In the genomic region with DNA sequence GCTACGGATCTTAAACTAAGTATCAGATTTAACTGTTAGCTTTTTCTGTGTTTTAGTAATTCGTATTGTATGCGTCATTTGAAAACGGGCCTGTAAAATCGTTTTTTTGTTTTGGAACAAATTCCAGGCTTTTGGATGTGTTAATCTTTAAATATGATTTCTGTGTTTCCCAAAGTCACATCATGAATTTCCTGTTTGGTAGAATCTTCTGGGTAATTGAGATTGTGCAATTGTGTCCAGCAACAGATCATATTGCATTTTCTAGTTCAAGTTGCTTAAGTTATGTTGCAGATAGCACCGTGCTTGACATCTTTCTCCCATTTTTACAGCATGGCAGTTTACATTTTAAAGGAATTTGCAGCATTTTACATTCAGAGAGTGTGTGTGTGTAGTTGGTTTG, we compare ENCODE assay signal across 1 cellular context.
TF ChIP-seq lines count a peak whose summit lies in the region.

No MANE protein-coding gene starts in this region.

TF ChIP-seq in H1, 55 proteins besides CTCF, POLR2A, EP300 and RAD21:
- no peak for TF ChIP-seq BRCA1 (IDR thresholded peaks at IDR 0.05; ENCODE audit: low read depth, low read length)
- TF ChIP-seq YY1 (IDR thresholded peaks at IDR 0.05; ENCODE audit: low read depth, low read length) = no peak
- no peak for TF ChIP-seq TBP (IDR thresholded peaks at IDR 0.05; ENCODE audit: low read depth, low read length)
- TF ChIP-seq, protein P1, sequence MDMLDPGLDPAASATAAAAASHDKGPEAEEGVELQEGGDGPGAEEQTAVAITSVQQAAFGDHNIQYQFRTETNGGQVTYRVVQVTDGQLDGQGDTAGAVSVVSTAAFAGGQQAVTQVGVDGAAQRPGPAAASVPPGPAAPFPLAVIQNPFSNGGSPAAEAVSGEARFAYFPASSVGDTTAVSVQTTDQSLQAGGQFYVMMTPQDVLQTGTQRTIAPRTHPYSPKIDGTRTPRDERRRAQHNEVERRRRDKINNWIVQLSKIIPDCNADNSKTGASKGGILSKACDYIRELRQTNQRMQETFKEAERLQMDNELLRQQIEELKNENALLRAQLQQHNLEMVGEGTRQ (IDR thresholded peaks at IDR 0.05; ENCODE audit: low read length) = no peak
- TF ChIP-seq CREB1 (IDR thresholded peaks at IDR 0.05) = no peak
- TF ChIP-seq CBX8 (IDR thresholded peaks at IDR 0.05; ENCODE audit: borderline replicate concordance, low read depth, low read length) = no peak
